ENCODE assay signal across 15 cellular contexts in the genomic region with DNA sequence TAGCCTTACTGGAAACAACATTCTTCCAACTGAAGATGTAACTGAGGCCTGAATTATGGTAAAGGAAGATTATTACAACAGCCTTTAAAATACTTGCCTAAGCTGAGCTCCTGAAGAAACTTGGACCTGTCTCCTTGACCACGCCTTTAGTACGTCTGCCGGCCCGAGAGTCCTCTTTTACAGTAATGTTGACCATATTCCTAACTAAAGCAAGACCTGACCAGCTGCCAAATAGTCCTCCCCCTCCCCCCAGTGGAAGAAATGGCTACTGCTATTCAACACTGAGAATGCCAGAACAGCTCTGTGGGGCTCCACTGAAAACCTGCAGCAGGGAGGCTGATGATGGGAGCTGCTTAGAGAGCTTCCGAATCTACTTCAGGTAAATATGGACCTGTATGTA. TPM values are rescaled to one million over a fixed set of nuclear protein-coding genes. Genes with fewer than 3 reads are reported as not detected.
DNase-seq lines count a peak whose midpoint lies in the region; ATAC-seq and TF ChIP-seq lines count a peak whose summit lies in the region.
"Had no signal": no experiment of that assay in that cellular context is flagged by ENCODE, and none has a peak within 500 bp of the region (broad histone marks: within the 10 kb centered on the region; RNA-seq: fewer than 3 reads in every experiment).

No MANE protein-coding gene starts in this region.

- H3K4me3 ChIP-seq in foreskin fibroblast (ENCODE audit: low read depth in 1 of 2, low read length in 2 of 2) (no peak overlapping the region), stomach smooth muscle (ENCODE audit: low read length in 2 of 2) (peak overlapping the region in 1 of 2 donors; percentile 8)
- H3K4me3 ChIP-seq: upper lobe of left lung had no signal

- peaks cover 26% of the 10 kb centered on the region for H3K36me3 Mint-ChIP-seq in activated naive CD4-positive, alpha-beta T cell treated with anti-CD3 and anti-CD28 coated beads, Interleukin-2, amount 50 U/mL, for 24 hours
- H3K36me3 Mint-ChIP-seq in activated naive CD8-positive, alpha-beta T cell treated with anti-CD3 and anti-CD28 coated beads for 36 hours, result peaks cover 34% of the 10 kb centered on the region

- no peaks in the 10 kb centered on the region for H3K27me3 ChIP-seq in stomach smooth muscle (ENCODE audit: control insufficient read depth in 1 of 2, insufficient read depth in 2 of 2, low read length in 2 of 2)
- H3K27me3 ChIP-seq: upper lobe of left lung had no signal

- H3K4me1 ChIP-seq in stomach smooth muscle (ENCODE audit: control insufficient read depth, insufficient read depth, low read length), result peaks cover 39% of the 10 kb centered on the region
- H3K4me1 ChIP-seq: parathyroid adenoma, upper lobe of left lung had no signal

- H3K36me3 ChIP-seq in stomach smooth muscle (ENCODE audit: control insufficient read depth in 2 of 2, insufficient read depth in 2 of 2, low read length in 2 of 2), result peaks cover 3 to 4% of the 10 kb centered on the region in 2 donors
- H3K36me3 ChIP-seq: upper lobe of left lung had no signal

- peaks cover 72% of the 10 kb centered on the region for H3K4me1 Mint-ChIP-seq in activated naive CD4-positive, alpha-beta T cell treated with anti-CD3 and anti-CD28 coated beads, Interleukin-2, amount 50 U/mL, for 24 hours
- H3K4me1 Mint-ChIP-seq in activated naive CD8-positive, alpha-beta T cell treated with anti-CD3 and anti-CD28 coated beads for 36 hours, result peaks cover 45% of the 10 kb centered on the region
- H3K4me1 Mint-ChIP-seq: B cell had no signal

- peak overlapping the region; percentile 90 for H3K27ac Mint-ChIP-seq in activated naive CD4-positive, alpha-beta T cell treated with anti-CD3 and anti-CD28 coated beads, Interleukin-2, amount 50 U/mL, for 24 hours
- peak overlapping the region; percentile 59 for H3K27ac Mint-ChIP-seq in activated naive CD8-positive, alpha-beta T cell treated with anti-CD3 and anti-CD28 coated beads for 36 hours
- H3K27ac Mint-ChIP-seq: B cell had no signal

- no peak overlapping the region for H3K4me3 Mint-ChIP-seq in activated naive CD4-positive, alpha-beta T cell treated with anti-CD3 and anti-CD28 coated beads, Interleukin-2, amount 50 U/mL, for 24 hours
- H3K4me3 Mint-ChIP-seq in activated naive CD8-positive, alpha-beta T cell treated with anti-CD3 and anti-CD28 coated beads for 36 hours, result no peak overlapping the region
- H3K4me3 Mint-ChIP-seq: B cell had no signal

- no peak for ATAC-seq in GM18861 (IDR thresholded peaks at IDR 0.05; ENCODE audit: unreplicated experiment)
- ATAC-seq: left colon had no signal

- H3K9me3 ChIP-seq in stomach smooth muscle (ENCODE audit: control insufficient read depth in 2 of 2, low read length in 2 of 2), result no peaks in the 10 kb centered on the region
- H3K9me3 ChIP-seq: upper lobe of left lung had no signal

- H3K9ac ChIP-seq in stomach smooth muscle (ENCODE audit: low read length in 2 of 2), result no peak overlapping the region
- H3K9ac ChIP-seq: parathyroid adenoma had no signal

- H3K27ac ChIP-seq in stomach smooth muscle (ENCODE audit: low read length), result peak overlapping the region; percentile 31
- H3K27ac ChIP-seq: parathyroid adenoma, upper lobe of left lung had no signal

- DNase-seq in activated naive CD4-positive, alpha-beta T cell treated with Interleukin-2 at 50 U/mL for 16 hours, result no peak
- DNase-seq in activated naive CD8-positive, alpha-beta T cell treated with anti-CD3 and anti-CD28 coated beads for 36 hours, result no peak
- peak in 1 of 2 donors; percentile 55 for DNase-seq in foreskin fibroblast
- DNase-seq in stimulated activated naive CD4-positive, alpha-beta T cell treated with Interleukin-2 at 50 U/mL for 16 hours (lab: John Stamatoyannopoulos, UW), result no peak
- no peak for DNase-seq in NCI-H1105 (lab: John Stamatoyannopoulos, UW)
- DNase-seq: activated CD4-positive, CD25-positive, alpha-beta regulatory T cell; left colon; NCI-H2029; upper lobe of left lung had no signal

- H3K9me3 Mint-ChIP-seq in activated naive CD4-positive, alpha-beta T cell treated with anti-CD3 and anti-CD28 coated beads, Interleukin-2, amount 50 U/mL, for 24 hours, result no peaks in the 10 kb centered on the region
- H3K9me3 Mint-ChIP-seq in activated naive CD8-positive, alpha-beta T cell treated with anti-CD3 and anti-CD28 coated beads for 36 hours, result no peaks in the 10 kb centered on the region

- TF ChIP-seq CTCF in foreskin fibroblast (IDR thresholded peaks at IDR 0.05; ENCODE audit: low read depth, low read length), result peak; percentile 22

- no peaks in the 10 kb centered on the region for H3K27me3 Mint-ChIP-seq in activated naive CD4-positive, alpha-beta T cell treated with anti-CD3 and anti-CD28 coated beads, Interleukin-2, amount 50 U/mL, for 24 hours
- H3K27me3 Mint-ChIP-seq in activated naive CD8-positive, alpha-beta T cell treated with anti-CD3 and anti-CD28 coated beads for 36 hours, result no peaks in the 10 kb centered on the region

RNA-seq across cellular contexts. Expression of a gene that starts 12.6 kb away (rescaled TPM):
- 1 to 10 TPM; 7.5 to 7.8 TPM for total RNA-seq in activated naive CD8-positive, alpha-beta T cell treated with anti-CD3 and anti-CD28 coated beads for 36 hours
- total RNA-seq: RPMI7951 had no signal

RNA-seq across cellular contexts. Expression of a gene that starts 50.1 kb away (rescaled TPM):
- total RNA-seq in activated naive CD8-positive, alpha-beta T cell treated with anti-CD3 and anti-CD28 coated beads for 36 hours, result 10 to 100 TPM; 81.2 to 88.1 TPM
